ENCODE assay signal across 27 cellular contexts in the genomic region with DNA sequence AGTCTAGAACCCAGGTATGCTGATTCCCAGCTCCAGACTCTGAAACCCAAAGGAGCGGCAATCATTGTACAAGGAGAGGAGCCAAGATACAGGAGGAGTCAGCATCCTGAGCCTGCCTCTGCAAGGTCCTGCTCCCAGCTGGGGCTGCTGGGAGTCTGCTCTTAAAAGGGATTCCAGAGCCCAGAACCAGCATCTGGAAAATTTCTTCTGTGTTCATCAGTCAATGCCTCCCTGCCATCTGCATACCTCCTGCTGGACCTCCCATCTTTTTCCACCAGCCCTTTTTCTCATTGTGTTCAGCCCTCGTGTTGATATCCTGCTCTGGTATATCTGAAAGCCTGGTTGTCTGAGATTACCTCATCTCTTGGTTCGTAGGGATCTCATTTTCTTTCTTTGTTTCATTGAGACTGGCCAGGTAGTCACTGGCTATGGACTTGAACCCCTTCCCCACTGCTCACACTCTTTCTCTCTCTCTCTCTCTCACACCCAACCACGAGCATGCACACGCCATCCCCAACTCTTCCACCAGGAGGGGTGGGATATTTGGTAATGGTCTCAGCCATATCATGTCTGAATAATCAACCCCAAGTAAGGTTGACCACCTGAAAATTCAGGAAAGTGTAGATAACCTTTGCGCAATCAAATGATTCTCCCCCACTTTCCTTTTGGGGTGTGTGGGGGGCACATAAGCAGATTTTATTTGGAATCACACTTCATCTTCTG.
A peak's percentile ranks its signal among the peaks of the same experiment; 100 is the strongest.
DNase-seq lines count a peak whose midpoint lies in the region; ATAC-seq and TF ChIP-seq lines count a peak whose summit lies in the region.
"Had no signal": no experiment of that assay in that cellular context is flagged by ENCODE, and none has a peak within 500 bp of the region (broad histone marks: within the 10 kb centered on the region; RNA-seq: fewer than 3 reads in every experiment).

No MANE protein-coding gene starts in this region.

- H3K36me3 Mint-ChIP-seq in glutamatergic neuron (ENCODE audit: unreplicated experiment): peaks cover 7% of the 10 kb centered on the region
- H3K36me3 Mint-ChIP-seq: activated CD4-positive, alpha-beta memory T cell treated with anti-CD3 and anti-CD28 coated beads for 36 hours; natural killer cell treated with Interleukin-12 subunit alpha and Interleukin-12 subunit beta and Interleukin-15 and Interleukin-18, amount 100 ng/mL, for 72 hours had no signal

- TF ChIP-seq RAD21 in SK-N-SH (IDR thresholded peaks at IDR 0.05; ENCODE audit: low read length): peak; percentile 38

- no peak for TF ChIP-seq EP300 in SK-N-SH (IDR thresholded peaks at IDR 0.05; ENCODE audit: borderline replicate concordance in 1 of 2, low read depth in 1 of 2, low read length in 1 of 2)

- H3K36me3 ChIP-seq in SK-N-SH (replicated peaks in 1 of 2; ENCODE audit: control insufficient read depth in 1 of 2, insufficient read depth in 2 of 2, low read length in 1 of 2): no peaks in the 10 kb centered on the region
- H3K36me3 ChIP-seq: stomach had no signal

- H3K27me3 ChIP-seq in SK-N-SH (ENCODE audit: insufficient read depth): no peaks in the 10 kb centered on the region
- H3K27me3 ChIP-seq: stomach had no signal

- no peaks in the 10 kb centered on the region for H4K20me1 ChIP-seq in SK-N-SH (ENCODE audit: insufficient read depth)

- POLR2A ChIA-PET in SK-N-SH (lab: Yijun Ruan, JAX): no interaction called here

- H3K9me2 ChIP-seq in SK-N-SH: no peaks in the 10 kb centered on the region

- intact Hi-C loops in left ventricle myocardium superior (cut with micrococcal nuclease): no loop called here

- no peaks in the 10 kb centered on the region for H3F3A ChIP-seq in SK-N-SH (replicated peaks; ENCODE audit: insufficient read depth)

- peaks cover 1% of the 10 kb centered on the region for H3K9me3 Mint-ChIP-seq in glutamatergic neuron (ENCODE audit: unreplicated experiment)
- H3K9me3 Mint-ChIP-seq: natural killer cell treated with Interleukin-12 subunit alpha and Interleukin-12 subunit beta and Interleukin-15 and Interleukin-18, amount 100 ng/mL, for 72 hours had no signal

- H3K4me1 Mint-ChIP-seq in glutamatergic neuron (ENCODE audit: low read depth, unreplicated experiment): peaks cover 5% of the 10 kb centered on the region

- H3K4me1 ChIP-seq in SK-N-SH (ENCODE audit: control insufficient read depth in 1 of 2, insufficient read depth in 2 of 2, low read depth in 1 of 2, low read length in 1 of 2): peaks cover 0 to 6% of the 10 kb centered on the region in 2 experiments; a peak in 2 of 4 replicates

- H3K79me2 ChIP-seq in SK-N-SH (ENCODE audit: insufficient read depth): no peaks in the 10 kb centered on the region

- H3K4me2 ChIP-seq in SK-N-SH: no peak overlapping the region

- in situ Hi-C loops in astrocyte of the spinal cord (cut with HindIII; ENCODE audit: low sequenced_read_pairs): no loop called here

- ATAC-seq in SK-N-SH treated with all-trans-retinoic acid at 6 μM for 48 hours (no peak), left ventricle myocardium superior (no peak)
- ATAC-seq: left colon; natural killer cell treated with Interleukin-12 subunit alpha and Interleukin-12 subunit beta and Interleukin-15 and Interleukin-18, amount 100 ng/mL, for 72 hours had no signal

- H3K9ac ChIP-seq in SK-N-SH: no peak overlapping the region

- no peak overlapping the region for H3K27ac ChIP-seq in SK-N-SH (ENCODE audit: low read depth in 2 of 2, low read length in 1 of 2)
- H3K27ac ChIP-seq: skin epidermis, stomach, VCaP had no signal

- WGBS in SK-N-SH (ENCODE audit: low lambda C conversion rate): 76% methylated on average over 6 of the region's 6 CpGs

- no peak overlapping the region for H2AFZ ChIP-seq in SK-N-SH (ENCODE audit: low read depth)

- H3K4me3 ChIP-seq in SK-N-SH (ENCODE audit: low read depth in 2 of 2, low read length in 1 of 2) (no peak overlapping the region), astrocyte of the spinal cord (ENCODE audit: low read depth, low read length) (no peak overlapping the region)
- H3K4me3 ChIP-seq: skin epidermis, stomach had no signal

- no peaks in the 10 kb centered on the region for H3K9me3 ChIP-seq in SK-N-SH

- H3K27ac Mint-ChIP-seq in glutamatergic neuron (ENCODE audit: unreplicated experiment): no peak overlapping the region
- H3K27ac Mint-ChIP-seq: activated CD4-positive, alpha-beta memory T cell treated with anti-CD3 and anti-CD28 coated beads for 36 hours; mesothelial cell of epicardium; natural killer cell treated with Interleukin-12 subunit alpha and Interleukin-12 subunit beta and Interleukin-15 and Interleukin-18, amount 100 ng/mL, for 72 hours; T-helper 1 cell treated with Interleukin-12 subunit alpha and Interleukin-12 subunit beta and Interleukin-4 antibody, amounts not matched to agents 30 μg/mL and 1 μg/mL, for 36 hours had no signal

- DNase-seq in SK-N-SH (no peak), astrocyte of the spinal cord (ENCODE audit: low read depth, low spot score) (no peak), glutamatergic neuron (no peak), left ventricle myocardium superior (no peak), GM20000 (ENCODE audit: low spot score) (no peak)
- no peak for DNase-seq in activated CD4-positive, CD25-positive, alpha-beta regulatory T cell (lab: John Stamatoyannopoulos, UW)
- DNase-seq in activated effector memory CD4-positive, alpha-beta T cell treated with Interleukin-2 at 50 U/mL for 16 hours: no peak
- DNase-seq: activated CD4-positive, alpha-beta memory T cell treated with anti-CD3 and anti-CD28 coated beads for 36 hours; activated naive CD4-positive, alpha-beta T cell; amygdala; cerebellar nuclear complex; foreskin fibroblast; hypothalamus; Kasumi-1; left colon; NCI-H1105; NCI-H510A treated with DMSO at 0.1 percent for 48 hours; SHP77 treated with DMSO at 0.1 percent for 48 hours; stimulated activated CD4-positive, alpha-beta T cell treated with anti-CD3 and anti-CD28 coated beads, Interleukin-2, amount 100 ng/mL, for 48 hours; stomach had no signal

- H3K27me3 Mint-ChIP-seq in glutamatergic neuron (ENCODE audit: unreplicated experiment): peaks cover 2% of the 10 kb centered on the region
- H3K27me3 Mint-ChIP-seq: activated CD4-positive, alpha-beta memory T cell treated with anti-CD3 and anti-CD28 coated beads for 36 hours had no signal

- no peak; the same call in 1 of the 2 replicates for TF ChIP-seq CTCF in SK-N-SH (IDR thresholded peaks at IDR 0.05)
- TF ChIP-seq CTCF in astrocyte of the spinal cord (IDR thresholded peaks at IDR 0.05; ENCODE audit: low read depth, low read length): peak; percentile 29
- peak; percentile 55 for TF ChIP-seq CTCF in glutamatergic neuron (IDR thresholded peaks at IDR 0.05; ENCODE audit: partially characterized antibody, unreplicated experiment)
- TF ChIP-seq CTCF in GM20000 (IDR thresholded peaks at IDR 0.05; ENCODE audit: extremely low read depth, missing control alignments): no peak

- CTCF ChIA-PET in SK-N-SH (lab: Yijun Ruan, JAX): interaction anchor here (0.5 to 2.8 kb wide), 3 partner anchors 179 to 965 kb away, joined by 3 to 10 read pairs (median 4); no protein-coding TSS in a partner anchor

- no peak overlapping the region for H3K4me3 Mint-ChIP-seq in glutamatergic neuron (ENCODE audit: unreplicated experiment)
- H3K4me3 Mint-ChIP-seq: activated CD4-positive, alpha-beta memory T cell treated with anti-CD3 and anti-CD28 coated beads for 36 hours; CD14-positive monocyte; mesothelial cell of epicardium; natural killer cell treated with Interleukin-12 subunit alpha and Interleukin-12 subunit beta and Interleukin-15 and Interleukin-18, amount 100 ng/mL, for 72 hours; T-helper 1 cell treated with Interleukin-12 subunit alpha and Interleukin-12 subunit beta and Interleukin-4 antibody, amounts not matched to agents 30 μg/mL and 1 μg/mL, for 36 hours had no signal

TF ChIP-seq in SK-N-SH, 30 proteins besides CTCF, POLR2A, EP300 and RAD21:
- TF ChIP-seq TAF1 (IDR thresholded peaks at IDR 0.05; ENCODE audit: borderline replicate concordance, low read depth, low read length): no peak
TF ChIP-seq in SK-N-SH: peak in this region for 0.

TF ChIP-seq in SK-N-SH treated with all-trans-retinoic acid at 6 μM for 48 hours, 23 proteins besides CTCF, POLR2A, EP300 and RAD21:
- TF ChIP-seq SNAI2 (CRISPR knock-in tag; IDR thresholded peaks at IDR 0.05): no peak
- TF ChIP-seq, protein P1, sequence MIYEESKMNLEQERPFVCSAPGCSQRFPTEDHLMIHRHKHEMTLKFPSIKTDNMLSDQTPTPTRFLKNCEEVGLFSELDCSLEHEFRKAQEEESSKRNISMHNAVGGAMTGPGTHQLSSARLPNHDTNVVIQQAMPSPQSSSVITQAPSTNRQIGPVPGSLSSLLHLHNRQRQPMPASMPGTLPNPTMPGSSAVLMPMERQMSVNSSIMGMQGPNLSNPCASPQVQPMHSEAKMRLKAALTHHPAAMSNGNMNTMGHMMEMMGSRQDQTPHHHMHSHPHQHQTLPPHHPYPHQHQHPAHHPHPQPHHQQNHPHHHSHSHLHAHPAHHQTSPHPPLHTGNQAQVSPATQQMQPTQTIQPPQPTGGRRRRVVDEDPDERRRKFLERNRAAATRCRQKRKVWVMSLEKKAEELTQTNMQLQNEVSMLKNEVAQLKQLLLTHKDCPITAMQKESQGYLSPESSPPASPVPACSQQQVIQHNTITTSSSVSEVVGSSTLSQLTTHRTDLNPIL (CRISPR knock-in tag; IDR thresholded peaks at IDR 0.05; ENCODE audit: low read depth): no peak
- TF ChIP-seq ZFP3 (CRISPR knock-in tag; IDR thresholded peaks at IDR 0.05): no peak
- TF ChIP-seq BACH2 (CRISPR knock-in tag; IDR thresholded peaks at IDR 0.05; ENCODE audit: borderline replicate concordance): no peak

Comparison
In these comparisons a context has a peak if more than half of its experiments do, and no peak if none do; other contexts are left out.
1. CTCF ChIP-seq: peak in astrocyte of the spinal cord (single experiment) and glutamatergic neuron (single experiment); none in SK-N-SH (single experiment) and GM20000 (single experiment).